Comparison of ENCODE assay signal across 8 cellular contexts in the genomic region with DNA sequence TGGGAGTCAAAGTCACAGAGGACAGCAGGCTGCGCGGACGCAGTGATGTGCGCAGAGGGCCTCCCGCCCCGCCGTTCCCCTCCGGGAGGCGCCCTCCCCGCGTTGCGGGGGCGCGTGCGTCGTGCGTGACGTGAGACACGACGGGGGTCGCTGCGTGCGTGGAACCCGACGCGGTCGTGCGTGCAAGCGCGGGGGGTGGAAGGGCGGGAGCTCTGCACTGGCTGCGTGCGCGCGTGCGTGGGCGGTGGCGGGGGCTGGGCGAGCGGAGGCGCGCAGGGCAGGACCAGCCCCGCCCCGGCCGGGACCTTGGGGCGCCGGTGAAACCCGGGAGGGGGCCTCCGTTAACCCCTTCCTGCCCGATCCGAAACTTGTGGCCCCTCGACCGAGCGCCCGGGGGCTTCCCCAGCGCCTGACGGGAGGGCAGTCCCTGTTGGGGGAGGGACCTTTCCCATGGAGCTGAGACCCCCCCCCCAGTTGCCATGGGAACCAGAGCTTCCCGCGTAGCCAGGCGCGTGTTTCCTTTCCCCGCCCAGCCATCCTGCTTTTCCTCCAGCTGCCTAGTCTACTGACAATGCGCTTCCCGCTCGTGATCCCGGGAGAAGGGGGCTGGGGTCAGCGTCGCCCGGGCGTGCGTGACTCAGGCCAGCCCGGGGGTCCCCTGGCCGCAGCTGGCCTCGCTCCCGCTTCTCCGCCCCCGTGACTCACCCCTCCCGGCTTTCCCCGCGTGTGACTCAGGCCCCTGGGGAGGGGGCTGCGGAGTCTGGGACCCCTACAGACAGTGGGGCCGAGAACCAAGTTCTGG. TPM values are rescaled to one million over a fixed set of nuclear protein-coding genes. Genes with fewer than 3 reads are reported as not detected.
A peak's percentile ranks its signal among the peaks of the same experiment; 100 is the strongest.
DNase-seq lines count a peak whose midpoint lies in the region; ATAC-seq and TF ChIP-seq lines count a peak whose summit lies in the region.

No MANE protein-coding gene starts in this region.

- no peaks in the 10 kb centered on the region for H3K27me3 ChIP-seq in psoas muscle (ENCODE audit: insufficient read depth in 3 of 3, low read length in 2 of 3)

- peaks cover 34% of the 10 kb centered on the region for H3K4me1 ChIP-seq in psoas muscle

- H3K4me1 Mint-ChIP-seq in T-cell, result peaks cover 30 to 41% (median 38%) of the 10 kb centered on the region in 3 donors

- 0 to 1% (median 1%) methylated on average over 52 to 82 of the region's 82 CpGs for WGBS in adipose tissue, 3 donors
- 1 to 11% (median 5%) methylated on average over 23 to 82 of the region's 82 CpGs for WGBS in psoas muscle, 3 donors

- no peaks in the 10 kb centered on the region for H3K9me3 ChIP-seq in psoas muscle

- H3K4me3 Mint-ChIP-seq in T-cell, result peak overlapping the region; percentile 85 to 95 (median 89)

- H3K9me3 Mint-ChIP-seq in T-cell, result no peaks in the 10 kb centered on the region

- H3K27ac Mint-ChIP-seq in T-cell, result peak overlapping the region; percentile 100

- no peaks in the 10 kb centered on the region for H3K36me3 Mint-ChIP-seq in T-cell

- H3K4me3 ChIP-seq in LNCaP clone FGC (ENCODE audit: low read depth, low read length), result peak overlapping the region; percentile 55
- peak overlapping the region; percentile 60 for H3K4me3 ChIP-seq in psoas muscle

- H3K27me3 Mint-ChIP-seq in T-cell, result no peaks in the 10 kb centered on the region

- H3K36me3 ChIP-seq in psoas muscle (ENCODE audit: insufficient read depth in 1 of 2, low read depth in 1 of 2), result no peaks in the 10 kb centered on the region

- intact Hi-C loops in left ventricle myocardium superior (cut with micrococcal nuclease), result no loop called here
- intact Hi-C loops in psoas muscle (cut with DNase I), result no loop called here

- POLR2A ChIA-PET in T-cell (lab: Charles Lee), result interaction anchor here (0.6 to 2.7 kb wide), 6 partner anchors 9 to 1766 kb away, joined by 3 to 45 read pairs (median 4); a partner anchor contains a TSS

- CTCF ChIA-PET in T-cell (lab: Charles Lee), result interaction anchor here (0.7 to 2.1 kb wide), 4 partner anchors 9 to 73 kb away, joined by 3 to 20 read pairs (median 7); a partner anchor contains a TSS

- TF ChIP-seq CTCF in LNCaP clone FGC (IDR thresholded peaks at IDR 0.05; ENCODE audit: control insufficient read depth, extremely low read depth, insufficient read depth), result no peak
- TF ChIP-seq CTCF in psoas muscle (IDR thresholded peaks at IDR 0.05), result peak; percentile 3

- H3K27ac ChIP-seq in adipose tissue (ENCODE audit: low read depth, low read length) (peak overlapping the region; percentile 83), psoas muscle (peak overlapping the region; percentile 82)

- DNase-seq in AML-193 (lab: John Stamatoyannopoulos, UW) (peak; percentile 41 to 66), LNCaP clone FGC (ENCODE audit: low read depth) (no peak), T-cell (peak in 31 of 34 experiments; percentile 85 to 99 (median 96)), left ventricle myocardium superior (peak; percentile 96), psoas muscle (peak; percentile 91 to 93), ureter (ENCODE audit: low spot score) (peak; percentile 86)

- ATAC-seq in GM19324 (IDR thresholded peaks at IDR 0.05; ENCODE audit: low FRiP score, unreplicated experiment), result peak; percentile 61
- ATAC-seq in T-cell (replicated peaks in 1 of 4), result peak in 3 of 4 experiments; percentile 72 to 77 (median 77)
- peak; percentile 71 for ATAC-seq in left ventricle myocardium superior
- peak; percentile 59 to 68 (median 64) for ATAC-seq in psoas muscle

RNA-seq across cellular contexts. Expression of a gene that starts 7.3 kb away (rescaled TPM):
- total RNA-seq in T-cell, result 10 to 100 TPM; 19.7 to 26.6 (median 22.8) TPM
- polyA plus RNA-seq in adipose tissue, result 100 to 1,000 TPM in 1 of 3 donors, 10 to 100 TPM in 2; 41.1 to 210 (median 57.2) TPM
- total RNA-seq in left ventricle myocardium superior, result 44.9 TPM
- 10 to 100 TPM; 20.3 to 33.0 (median 23.8) TPM for total RNA-seq in psoas muscle
- 10 to 100 TPM; 11.3 to 21.7 (median 19.0) TPM for polyA plus RNA-seq in psoas muscle
- 79.0 TPM for total RNA-seq in ureter

RNA-seq across cellular contexts. Expression of a gene that starts 8.7 kb away (rescaled TPM):
- total RNA-seq in T-cell (1,000 to 10,000 TPM in 2 of 5 donors, 100 to 1,000 TPM in 3; 117 to 2,289 (median 138) TPM), left ventricle myocardium superior (24.2 TPM), psoas muscle (100 to 1,000 TPM in 2 of 4 donors, 10 to 100 TPM in 2; 29.2 to 217 (median 73.6) TPM), ureter (191 TPM)
- polyA plus RNA-seq in adipose tissue (1,000 to 10,000 TPM in 2 of 3 donors, 100 to 1,000 TPM in 1; 120 to 1,553 (median 1,136) TPM), psoas muscle (100 to 1,000 TPM in 1 of 3 donors, 10 to 100 TPM in 2; 25.1 to 145 (median 31.9) TPM)

RNA-seq across cellular contexts. Expression of a gene that starts 19.0 kb away (rescaled TPM):
- total RNA-seq in T-cell, result 100 to 1,000 TPM in 3 of 5 donors, 10 to 100 TPM in 2; 94.5 to 150 (median 134) TPM
- 100 to 1,000 TPM; 159 to 386 (median 207) TPM for polyA plus RNA-seq in adipose tissue
- total RNA-seq in left ventricle myocardium superior, result 750 TPM
- total RNA-seq in psoas muscle, result 100 to 1,000 TPM; 273 to 419 (median 370) TPM
- 100 to 1,000 TPM; 329 to 535 (median 396) TPM for polyA plus RNA-seq in psoas muscle
- total RNA-seq in ureter, result 196 TPM

RNA-seq across cellular contexts. Expression of a gene that starts 19.2 kb away (rescaled TPM):
- total RNA-seq in T-cell (1 to 10 TPM in 1 of 5 donors, under 1 TPM in 3, not detected in 1; 0.63 to 2.4 (median 0.97) TPM), left ventricle myocardium superior (2.2 TPM), psoas muscle (1 to 10 TPM in 3 of 4 donors, under 1 TPM in 1; 0.92 to 3.2 (median 2.0) TPM), ureter (4.4 TPM)
- polyA plus RNA-seq in adipose tissue (1 to 10 TPM in 1 of 3 donors, under 1 TPM in 2; 0.38 to 1.8 (median 0.52) TPM), psoas muscle (1 to 10 TPM; 1.9 to 2.5 (median 2.0) TPM)

RNA-seq across cellular contexts. Expression of a gene that starts 23.8 kb away (rescaled TPM):
- total RNA-seq in T-cell (10 to 100 TPM in 3 of 5 donors, 1 to 10 TPM in 2; 4.7 to 18.0 (median 15.0) TPM), left ventricle myocardium superior (4.5 TPM), psoas muscle (1 to 10 TPM; 2.4 to 5.0 (median 3.0) TPM), ureter (8.8 TPM)
- polyA plus RNA-seq in adipose tissue (1 to 10 TPM; 3.3 to 6.4 (median 5.6) TPM), psoas muscle (1 to 10 TPM; 3.6 to 9.0 (median 8.6) TPM)
